Comparison of ENCODE assay signal across 11 cellular contexts in genomic region chr2:42135381-42136312, GRCh38. TPM values are rescaled to one million over a fixed set of nuclear protein-coding genes. Genes with fewer than 3 reads are reported as not detected.
DNase-seq lines count a peak whose midpoint lies in the region; ATAC-seq and TF ChIP-seq lines count a peak whose summit lies in the region.
"Had no signal": no experiment of that assay in that cellular context is flagged by ENCODE, and none has a peak within 500 bp of the region (broad histone marks: within the 10 kb centered on the region; RNA-seq: fewer than 3 reads in every experiment).

No MANE protein-coding gene starts in this region.

- H3K9ac ChIP-seq in BLaER1 (no peak overlapping the region), endodermal cell (ENCODE audit: extremely low read depth, low read length, poor library complexity, severe bottlenecking) (no peak overlapping the region)

- intact Hi-C loops in left colon (cut with DNase I, micrococcal nuclease): no loop called here

- no peak overlapping the region for H3K4me3 Mint-ChIP-seq in endodermal cell

- peak overlapping the region; percentile 28 for H3K4me2 ChIP-seq in BLaER1

- peak; percentile 40 for ATAC-seq in GM21723 (IDR thresholded peaks at IDR 0.05; ENCODE audit: unreplicated experiment)
- ATAC-seq in left colon: no peak
- no peak for ATAC-seq in HG02763 (IDR thresholded peaks at IDR 0.05; ENCODE audit: unreplicated experiment)
- ATAC-seq: left cardiac atrium, pancreas had no signal

- H3K4me1 ChIP-seq in BLaER1: peaks cover 58% of the 10 kb centered on the region
- H3K4me1 ChIP-seq in endodermal cell (ENCODE audit: control insufficient read depth, insufficient read depth, low read length): peaks cover 28% of the 10 kb centered on the region

- WGBS in endodermal cell (ENCODE audit: insufficient coverage in 1 of 2, insufficient read length in 1 of 2), 2 experiments: 80 to 87% methylated on average over 2 to 4 of the region's 4 CpGs

- no peaks in the 10 kb centered on the region for H3K36me3 ChIP-seq in BLaER1
- H3K36me3 ChIP-seq in endodermal cell (ENCODE audit: control insufficient read depth, insufficient read depth, low read length): no peaks in the 10 kb centered on the region
- H3K36me3 ChIP-seq: pancreas had no signal

- no peak overlapping the region for H3K27ac ChIP-seq in BLaER1
- H3K27ac ChIP-seq in endodermal cell (ENCODE audit: low read depth, low read length): no peak overlapping the region
- H3K27ac ChIP-seq: pancreas had no signal

- TF ChIP-seq CTCF in endodermal cell (conservative IDR thresholded peaks at IDR 0.05): peak; percentile 11

- no peak overlapping the region for H3K27ac Mint-ChIP-seq in endodermal cell

- no peaks in the 10 kb centered on the region for H3K27me3 Mint-ChIP-seq in endodermal cell (ENCODE audit: insufficient read depth)

- H3K27me3 ChIP-seq in BLaER1: no peaks in the 10 kb centered on the region
- no peaks in the 10 kb centered on the region for H3K27me3 ChIP-seq in endodermal cell (ENCODE audit: control insufficient read depth, insufficient read depth, low read length, poor library complexity, severe bottlenecking)
- H3K27me3 ChIP-seq: pancreas had no signal

- H3K36me3 Mint-ChIP-seq in endodermal cell (ENCODE audit: low read depth): no peaks in the 10 kb centered on the region

- H3K4me3 ChIP-seq in BLaER1: no peak overlapping the region
- no peak overlapping the region for H3K4me3 ChIP-seq in endodermal cell (ENCODE audit: low read length)
- H3K4me3 ChIP-seq: pancreas had no signal

- H3K9me3 ChIP-seq in BLaER1: no peaks in the 10 kb centered on the region
- no peaks in the 10 kb centered on the region for H3K9me3 ChIP-seq in endodermal cell (ENCODE audit: control insufficient read depth, low read length)
- H3K9me3 ChIP-seq: pancreas had no signal

- H3K9me3 Mint-ChIP-seq in endodermal cell: no peaks in the 10 kb centered on the region

- DNase-seq in SIG-M5 (lab: John Stamatoyannopoulos, UW) (peak; percentile 7), endodermal cell (no peak), midbrain (lab: John Stamatoyannopoulos, UW) (no peak), left colon (no peak), iPS-NIHi11 (ENCODE audit: low spot score) (no peak)
- DNase-seq: DMS153, left cardiac atrium, pancreas had no signal

- no peaks in the 10 kb centered on the region for H4K20me1 ChIP-seq in BLaER1

- H3K4me1 Mint-ChIP-seq in endodermal cell: peaks cover 42% of the 10 kb centered on the region

RNA-seq across cellular contexts. Expression of gene EML4, which starts 33.5 kb away (rescaled TPM):
- total RNA-seq in endodermal cell: 10 to 100 TPM; 84.6 to 90.9 TPM
- 63.3 TPM for polyA plus RNA-seq in endodermal cell (2013, experiment 1 of 2)
- polyA plus RNA-seq in endodermal cell (2013, experiment 2 of 2): 67.9 TPM
- 10 to 100 TPM; 68.2 to 76.5 TPM for total RNA-seq in left colon
